Comparison of ENCODE assay signal across 19 cellular contexts in the genomic region with DNA sequence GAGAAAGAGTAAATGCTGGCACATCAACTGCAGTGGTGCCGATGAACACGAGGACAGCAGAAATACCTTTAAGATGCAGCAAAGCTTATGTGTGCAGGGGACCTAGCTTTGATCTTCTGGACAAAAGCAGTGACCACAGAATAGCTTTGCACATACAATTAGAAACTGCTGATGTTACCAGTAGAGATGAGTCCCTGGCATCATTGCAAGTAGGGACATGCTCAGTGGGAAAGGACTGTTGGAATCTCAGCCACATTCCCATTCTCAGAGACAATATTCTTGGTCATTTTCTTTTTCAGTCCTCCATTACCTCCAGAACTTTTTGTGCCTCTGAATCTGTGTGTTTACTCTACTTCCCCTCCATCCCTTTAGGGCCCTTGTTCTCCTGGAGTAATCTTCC. TPM values are rescaled to one million over a fixed set of nuclear protein-coding genes. Genes with fewer than 3 reads are reported as not detected.
DNase-seq lines count a peak whose midpoint lies in the region; ATAC-seq, FAIRE-seq and TF ChIP-seq lines count a peak whose summit lies in the region.
"Had no signal": no experiment of that assay in that cellular context is flagged by ENCODE, and none has a peak within 500 bp of the region (broad histone marks: within the 10 kb centered on the region; RNA-seq: fewer than 3 reads in every experiment).

No MANE protein-coding gene starts in this region.

- CTCF ChIA-PET in RWPE1 (lab: Yijun Ruan, JAX) = interaction anchor here (0.7 to 0.9 kb wide), 2 partner anchors 21 to 348 kb away, joined by 4 to 5 read pairs; a partner anchor contains a TSS

- H3K27me3 ChIP-seq in smooth muscle cell (ENCODE audit: low read depth) = no peaks in the 10 kb centered on the region
- H3K27me3 ChIP-seq: BLaER1 treated with 17β-estradiol and CSF1 and Interleukin-3, amounts not matched to agents 10 nM and 100 nM had no signal

- H3K4me1 ChIP-seq in smooth muscle cell (ENCODE audit: low read depth) = no peaks in the 10 kb centered on the region
- H3K4me1 ChIP-seq: BLaER1 treated with 17β-estradiol and CSF1 and Interleukin-3, amounts not matched to agents 10 nM and 100 nM had no signal

- FAIRE-seq in GM19239 (lab: Jason Lieb, UNC) = peak; percentile 18
- FAIRE-seq: G401.6, GM12891, H54, HepG2, HTR-8/SVneo had no signal

- H4K20me1 ChIP-seq in smooth muscle cell (ENCODE audit: low read depth) = no peaks in the 10 kb centered on the region
- H4K20me1 ChIP-seq: BLaER1 treated with 17β-estradiol and CSF1 and Interleukin-3, amounts not matched to agents 10 nM and 100 nM had no signal

- H3F3A ChIP-seq in smooth muscle cell (ENCODE audit: low read depth) = no peaks in the 10 kb centered on the region

- H3K27ac ChIP-seq in RWPE1 (no peak overlapping the region), smooth muscle cell (ENCODE audit: low read depth) (no peak overlapping the region)
- H3K27ac ChIP-seq: BLaER1 treated with 17β-estradiol and CSF1 and Interleukin-3, amounts not matched to agents 10 nM and 100 nM had no signal

- no peak for TF ChIP-seq CTCF in RWPE1 (conservative IDR thresholded peaks at IDR 0.05; ENCODE audit: low read depth)
- no peak for TF ChIP-seq CTCF in epithelial cell of esophagus (IDR thresholded peaks at IDR 0.05; ENCODE audit: insufficient read depth, low read depth, low read length, missing control alignments)
- TF ChIP-seq CTCF in smooth muscle cell (IDR thresholded peaks at IDR 0.05; ENCODE audit: borderline replicate concordance, insufficient read depth, poor library complexity, severe bottlenecking) = no peak

- 63% methylated on average over 2 of the region's 2 CpGs for WGBS in smooth muscle cell (ENCODE audit: low lambda C conversion rate)

- H3K4me2 ChIP-seq in smooth muscle cell = no peak overlapping the region
- H3K4me2 ChIP-seq: BLaER1 treated with 17β-estradiol and CSF1 and Interleukin-3, amounts not matched to agents 10 nM and 100 nM had no signal

- no peak for ATAC-seq in GM21447 (IDR thresholded peaks at IDR 0.05; ENCODE audit: unreplicated experiment)
- ATAC-seq: HCT116, HepG2 had no signal

- no peaks in the 10 kb centered on the region for H3K36me3 ChIP-seq in smooth muscle cell (ENCODE audit: low read depth)
- H3K36me3 ChIP-seq: BLaER1 treated with 17β-estradiol and CSF1 and Interleukin-3, amounts not matched to agents 10 nM and 100 nM had no signal

- H3K4me3 ChIP-seq in epithelial cell of esophagus (ENCODE audit: low read length) (no peak overlapping the region), smooth muscle cell (no peak overlapping the region)
- H3K4me3 ChIP-seq: BLaER1 treated with 17β-estradiol and CSF1 and Interleukin-3, amounts not matched to agents 10 nM and 100 nM had no signal

- no peak overlapping the region for H3K9ac ChIP-seq in smooth muscle cell (ENCODE audit: low read depth)
- H3K9ac ChIP-seq: BLaER1 treated with 17β-estradiol and CSF1 and Interleukin-3, amounts not matched to agents 10 nM and 100 nM had no signal

- DNase-seq in GM19239 (ENCODE audit: insufficient read length, low spot score) (no peak), RWPE1 (ENCODE audit: low spot score) (peak; percentile 41), epithelial cell of esophagus (ENCODE audit: low read depth) (peak; percentile 70), smooth muscle cell (lab: John Stamatoyannopoulos, UW; ENCODE audit: unreplicated experiment) (no peak), cerebellum (ENCODE audit: low spot score) (no peak), GM19240 (ENCODE audit: insufficient read length, low spot score) (no peak)
- DNase-seq: ACHN; Calu3; CD4-positive, alpha-beta T cell; DMS79; EL had no signal

- H2AFZ ChIP-seq in smooth muscle cell (ENCODE audit: low read depth) = peak overlapping the region; percentile 24

- POLR2A ChIA-PET in RWPE1 (lab: Yijun Ruan, JAX; ENCODE audit: low non-redundant PET) = no interaction called here

- no peaks in the 10 kb centered on the region for H3K79me2 ChIP-seq in smooth muscle cell (ENCODE audit: low read depth)

- H3K9me3 ChIP-seq in smooth muscle cell (replicated peaks; ENCODE audit: low read depth) = no peaks in the 10 kb centered on the region

RNA-seq across cellular contexts. Expression of a gene that starts 16.9 kb away (rescaled TPM):
- total RNA-seq in smooth muscle cell (691 and 781 TPM in 2 replicates), cerebellum (93.4 TPM)
- 309 and 356 TPM in 2 replicates for polyA plus RNA-seq in smooth muscle cell
- total RNA-seq: CD4-positive, alpha-beta T cell had no signal

Comparison
In these comparisons a context has a peak if more than half of its experiments do, and no peak if none do; other contexts are left out.
1. DNase-seq: peak in RWPE1 (single experiment) and epithelial cell of esophagus (single experiment); none in GM19239 (single experiment), smooth muscle cell (single experiment), cerebellum (single experiment) and GM19240 (single experiment).